8 cellular contexts compared by ENCODE assay signal in the genomic region with DNA sequence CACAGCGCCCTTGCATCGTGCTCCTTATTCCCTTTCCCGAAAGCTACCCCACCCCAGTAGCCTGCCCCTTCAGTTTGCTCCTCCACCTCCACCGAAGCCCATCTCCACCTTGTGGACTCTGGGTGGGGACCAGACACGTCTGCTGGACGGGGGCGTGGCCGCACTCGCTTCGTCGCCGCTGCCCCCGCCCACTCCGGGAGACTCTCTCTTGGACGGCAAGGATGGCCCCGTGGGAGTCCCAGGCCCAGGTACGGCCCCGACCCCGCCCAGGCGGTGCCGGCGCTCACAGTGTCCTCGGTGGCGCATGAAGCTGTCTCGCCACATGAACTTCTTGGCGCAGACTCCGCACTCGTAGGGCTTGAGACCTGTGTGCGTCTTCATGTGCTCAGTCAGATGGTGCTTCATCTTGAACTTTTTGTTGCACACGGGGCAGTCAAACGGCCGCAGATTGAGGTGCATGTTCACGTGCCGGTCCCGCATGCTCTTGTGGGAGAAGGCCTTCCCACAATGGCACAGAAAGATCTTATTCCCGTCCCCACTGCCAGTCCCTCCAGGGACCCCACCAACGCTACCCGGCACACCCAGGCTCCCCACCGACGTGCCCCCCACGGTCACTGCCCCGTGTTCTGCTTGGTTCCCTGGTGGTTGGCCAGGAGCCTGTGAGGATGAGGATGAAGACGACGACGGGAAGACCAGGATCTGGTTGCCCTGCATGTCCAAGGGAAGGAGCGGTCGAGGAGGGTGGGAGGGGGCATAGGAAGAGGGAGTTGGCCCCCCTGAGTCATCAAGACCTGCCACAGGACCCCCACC. TPM values are rescaled to one million over a fixed set of nuclear protein-coding genes. Genes with fewer than 3 reads are reported as not detected.
A peak's percentile ranks its signal among the peaks of the same experiment; 100 is the strongest.
DNase-seq lines count a peak whose midpoint lies in the region; ATAC-seq and TF ChIP-seq lines count a peak whose summit lies in the region.

No MANE protein-coding gene starts in this region.

- H3K9me3 Mint-ChIP-seq in endodermal cell = no peaks in the 10 kb centered on the region
- no peaks in the 10 kb centered on the region for H3K9me3 Mint-ChIP-seq in natural killer cell treated with Interleukin-12 subunit alpha and Interleukin-12 subunit beta and Interleukin-15 and Interleukin-18, amount 100 ng/mL, for 72 hours

- no TSS peak for BruUV-seq in Panc1 (replicated peaks; lab: Mats Ljungman, UMichigan)

- in situ Hi-C loops in GM13977 (cut with MboI; ENCODE audit: low pct_unique_long_range_greater_than_20kb, low sequenced_read_pairs, unreplicated experiment) = no loop called here
- in situ Hi-C loops in Panc1 (cut with HindIII; ENCODE audit: low pct_unique_long_range_greater_than_20kb, low sequenced_read_pairs) = no loop called here

- H3K4me3 ChIP-seq in Panc1 (ENCODE audit: low read depth in 2 of 2, low read length in 2 of 2) (peak overlapping the region; percentile 91 to 92), endodermal cell (ENCODE audit: low read length) (no peak overlapping the region)

- peaks cover 23% of the 10 kb centered on the region for H3K36me3 Mint-ChIP-seq in endodermal cell (ENCODE audit: low read depth)
- peaks cover 20% of the 10 kb centered on the region for H3K36me3 Mint-ChIP-seq in natural killer cell treated with Interleukin-12 subunit alpha and Interleukin-12 subunit beta and Interleukin-15 and Interleukin-18, amount 100 ng/mL, for 72 hours

- H3K36me3 ChIP-seq in Panc1 (ENCODE audit: control insufficient read depth, insufficient read depth, low read length) (peaks cover 13% of the 10 kb centered on the region), endodermal cell (ENCODE audit: control insufficient read depth, insufficient read depth, low read length) (peaks cover 17% of the 10 kb centered on the region)

- H3K27me3 ChIP-seq in Panc1 (ENCODE audit: control insufficient read depth, insufficient read depth, low read length) (no peaks in the 10 kb centered on the region), endodermal cell (ENCODE audit: control insufficient read depth, insufficient read depth, low read length, poor library complexity, severe bottlenecking) (peaks cover 20% of the 10 kb centered on the region)

- peaks cover 13% of the 10 kb centered on the region for H3K27me3 Mint-ChIP-seq in endodermal cell (ENCODE audit: insufficient read depth)
- no peaks in the 10 kb centered on the region for H3K27me3 Mint-ChIP-seq in natural killer cell treated with Interleukin-12 subunit alpha and Interleukin-12 subunit beta and Interleukin-15 and Interleukin-18, amount 100 ng/mL, for 72 hours

- peak overlapping the region; percentile 16 for H3K27ac Mint-ChIP-seq in endodermal cell
- H3K27ac Mint-ChIP-seq in natural killer cell treated with Interleukin-12 subunit alpha and Interleukin-12 subunit beta and Interleukin-15 and Interleukin-18, amount 100 ng/mL, for 72 hours = peak overlapping the region; percentile 95 to 97

- 87 to 93% methylated on average over 37 to 47 of the region's 47 CpGs for WGBS in endodermal cell (ENCODE audit: insufficient coverage in 1 of 2, insufficient read length in 1 of 2), 2 experiments

- CTCF ChIA-PET in Panc1 (lab: Charles Lee) = no interaction called here

- intact Hi-C loops in Panc1 (cut with micrococcal nuclease; ENCODE audit: unreplicated experiment) = no loop called here

- H3K27ac ChIP-seq in Panc1 (ENCODE audit: low read length) (peak overlapping the region; percentile 99), endodermal cell (ENCODE audit: low read depth, low read length) (no peak overlapping the region)

- no peak for TF ChIP-seq CTCF in GM13977 (IDR thresholded peaks at IDR 0.05; ENCODE audit: extremely low read depth, insufficient read depth, missing control alignments)
- no peak for TF ChIP-seq CTCF in Panc1 (IDR thresholded peaks at IDR 0.05)
- TF ChIP-seq CTCF in endodermal cell (conservative IDR thresholded peaks at IDR 0.05) = no peak

- peaks cover 38% of the 10 kb centered on the region for H3K4me1 Mint-ChIP-seq in endodermal cell
- peaks cover 56 to 64% of the 10 kb centered on the region in 2 donors for H3K4me1 Mint-ChIP-seq in natural killer cell treated with Interleukin-12 subunit alpha and Interleukin-12 subunit beta and Interleukin-15 and Interleukin-18, amount 100 ng/mL, for 72 hours (ENCODE audit: low read depth in 2 of 2)

- peak; percentile 60 for ATAC-seq in Panc1
- ATAC-seq in natural killer cell treated with Interleukin-12 subunit alpha and Interleukin-12 subunit beta and Interleukin-15 and Interleukin-18, amount 100 ng/mL, for 72 hours = no peak

- POLR2A ChIA-PET in Panc1 (lab: Charles Lee) = no interaction called here

- DNase-seq in GM13977 (ENCODE audit: low spot score) (peak; percentile 7), Panc1 (ENCODE audit: low read depth, low spot score) (no peak), endodermal cell (peak; percentile 79), NCI-H187 treated with DMSO at 0.1 percent for 48 hours (lab: John Stamatoyannopoulos, UW) (no peak), T-helper 9 cell (no peak), SIG-M5 treated with dmso at 0.1 percent for 504 hours (lab: John Stamatoyannopoulos, UW; ENCODE audit: unreplicated experiment) (no peak)
- DNase-seq in natural killer cell treated with Interleukin-12 subunit alpha and Interleukin-12 subunit beta and Interleukin-15 and Interleukin-18, amount 100 ng/mL, for 72 hours (ENCODE audit: low spot score) = peak; percentile 66
- no peak for DNase-seq in central memory CD4-positive, alpha-beta T cell

- H3K9me3 ChIP-seq in Panc1 (ENCODE audit: control insufficient read depth, insufficient read depth, low read depth, low read length) = no peaks in the 10 kb centered on the region
- H3K9me3 ChIP-seq in endodermal cell (ENCODE audit: control insufficient read depth, low read length) = no peaks in the 10 kb centered on the region

- H3K9ac ChIP-seq in endodermal cell (ENCODE audit: extremely low read depth, low read length, poor library complexity, severe bottlenecking) = no peak overlapping the region

- peaks cover 45% of the 10 kb centered on the region for H3K4me1 ChIP-seq in Panc1 (ENCODE audit: control insufficient read depth, insufficient read depth, low read length)
- peaks cover 4% of the 10 kb centered on the region for H3K4me1 ChIP-seq in endodermal cell (ENCODE audit: control insufficient read depth, insufficient read depth, low read length)

- H3K4me3 Mint-ChIP-seq in endodermal cell = peak overlapping the region; percentile 74
- peak overlapping the region; percentile 97 for H3K4me3 Mint-ChIP-seq in natural killer cell treated with Interleukin-12 subunit alpha and Interleukin-12 subunit beta and Interleukin-15 and Interleukin-18, amount 100 ng/mL, for 72 hours

RNA-seq across cellular contexts. Expression of a gene that starts 1.3 kb away (rescaled TPM):
- total RNA-seq in Panc1 (2021; ENCODE audit: unreplicated experiment) (246 TPM), endodermal cell (10 to 100 TPM in 1 of 2 donors, 1 to 10 TPM in 1; 7.0 to 11.1 TPM)
- polyA plus RNA-seq in Panc1 (2012; ENCODE audit: insufficient read length) = 167 TPM
- 13.5 TPM for polyA plus RNA-seq in endodermal cell (2013, experiment 1 of 2)
- polyA plus RNA-seq in endodermal cell (2013, experiment 2 of 2) = 12.4 TPM
- total RNA-seq in natural killer cell treated with Interleukin-12 subunit alpha and Interleukin-12 subunit beta and Interleukin-15 and Interleukin-18, amount 100 ng/mL, for 72 hours = 100 to 1,000 TPM; 243 to 346 TPM

RNA-seq across cellular contexts. Expression of a gene that starts 2.4 kb away (rescaled TPM):
- 16.0 TPM for total RNA-seq in Panc1 (2021; ENCODE audit: unreplicated experiment)
- 16.4 TPM for polyA plus RNA-seq in Panc1 (2012; ENCODE audit: insufficient read length)
- total RNA-seq in endodermal cell = 10 to 100 TPM; 15.2 to 19.8 TPM
- 26.5 TPM for polyA plus RNA-seq in endodermal cell (2013, experiment 1 of 2)
- 20.6 TPM for polyA plus RNA-seq in endodermal cell (2013, experiment 2 of 2)
- 10 to 100 TPM in 1 of 2 donors, 1 to 10 TPM in 1; 6.9 to 13.2 TPM for total RNA-seq in natural killer cell treated with Interleukin-12 subunit alpha and Interleukin-12 subunit beta and Interleukin-15 and Interleukin-18, amount 100 ng/mL, for 72 hours

RNA-seq across cellular contexts. Expression of a gene that starts 7.6 kb away (rescaled TPM):
- 77.6 TPM for total RNA-seq in Panc1 (2021; ENCODE audit: unreplicated experiment)
- polyA plus RNA-seq in Panc1 (2012; ENCODE audit: insufficient read length) = 81.1 TPM
- total RNA-seq in endodermal cell = 10 to 100 TPM; 51.2 to 52.6 TPM
- 50.9 TPM for polyA plus RNA-seq in endodermal cell (2013, experiment 1 of 2)
- polyA plus RNA-seq in endodermal cell (2013, experiment 2 of 2) = 48.1 TPM
- total RNA-seq in natural killer cell treated with Interleukin-12 subunit alpha and Interleukin-12 subunit beta and Interleukin-15 and Interleukin-18, amount 100 ng/mL, for 72 hours = 10 to 100 TPM; 80.5 to 99.5 TPM

RNA-seq across cellular contexts. Expression of a gene that starts 16.4 kb away (rescaled TPM):
- 84.4 TPM for total RNA-seq in Panc1 (2021; ENCODE audit: unreplicated experiment)
- 102 TPM for polyA plus RNA-seq in Panc1 (2012; ENCODE audit: insufficient read length)
- total RNA-seq in endodermal cell = 10 to 100 TPM; 85.6 to 98.0 TPM
- 54.9 TPM for polyA plus RNA-seq in endodermal cell (2013, experiment 1 of 2)
- polyA plus RNA-seq in endodermal cell (2013, experiment 2 of 2) = 46.3 TPM
- total RNA-seq in natural killer cell treated with Interleukin-12 subunit alpha and Interleukin-12 subunit beta and Interleukin-15 and Interleukin-18, amount 100 ng/mL, for 72 hours = 10 to 100 TPM; 38.1 to 51.4 TPM

RNA-seq across cellular contexts. Expression of a gene that starts 25.7 kb away (rescaled TPM):
- total RNA-seq in Panc1 (2021; ENCODE audit: unreplicated experiment) (101 TPM), endodermal cell (10 to 100 TPM; 69.9 to 86.4 TPM)
- 127 TPM for polyA plus RNA-seq in Panc1 (2012; ENCODE audit: insufficient read length)
- polyA plus RNA-seq in endodermal cell (2013, experiment 1 of 2) = 91.1 TPM
- polyA plus RNA-seq in endodermal cell (2013, experiment 2 of 2) = 84.9 TPM
- total RNA-seq in natural killer cell treated with Interleukin-12 subunit alpha and Interleukin-12 subunit beta and Interleukin-15 and Interleukin-18, amount 100 ng/mL, for 72 hours = 10 to 100 TPM; 72.0 to 76.8 TPM

Comparison
In these comparisons a context has a peak if more than half of its experiments do, and no peak if none do; other contexts are left out.
1. DNase-seq: peak in GM13977 (single experiment), endodermal cell (single experiment) and natural killer cell treated with Interleukin-12 subunit alpha and Interleukin-12 subunit beta and Interleukin-15 and Interleukin-18, amount 100 ng/mL, for 72 hours (single experiment); none in Panc1 (single experiment), NCI-H187 treated with DMSO at 0.1 percent for 48 hours (single experiment), T-helper 9 cell (single experiment), SIG-M5 treated with dmso at 0.1 percent for 504 hours (single experiment) and central memory CD4-positive, alpha-beta T cell (single experiment).
2. RNA of a gene that starts 1.3 kb away (total RNA-seq): 243 to 346 TPM in natural killer cell treated with Interleukin-12 subunit alpha and Interleukin-12 subunit beta and Interleukin-15 and Interleukin-18, amount 100 ng/mL, for 72 hours and 246 TPM in Panc1 (single experiment); 7.0 to 11.1 TPM in endodermal cell; every median in the first group is over 10 times any median in the second.